8 cellular contexts compared by ENCODE assay signal in genomic region chr4:86595426-86595805, GRCh38. TPM values are rescaled to one million over a fixed set of nuclear protein-coding genes. Genes with fewer than 3 reads are reported as not detected.
A peak's percentile ranks its signal among the peaks of the same experiment; 100 is the strongest.
DNase-seq lines count a peak whose midpoint lies in the region; ATAC-seq and TF ChIP-seq lines count a peak whose summit lies in the region.

No MANE protein-coding gene starts in this region.

- ATAC-seq in WTC11: no peak

- TF ChIP-seq CTCF in WTC11 (IDR thresholded peaks at IDR 0.05) (no peak), glutamatergic neuron (IDR thresholded peaks at IDR 0.05; ENCODE audit: partially characterized antibody, unreplicated experiment) (no peak), sigmoid colon (IDR thresholded peaks at IDR 0.05) (no peak)

- no peak for TF ChIP-seq POLR2A in sigmoid colon (IDR thresholded peaks at IDR 0.05)

- H3K27me3 ChIP-seq in sigmoid colon: no peaks in the 10 kb centered on the region

- H3K27ac Mint-ChIP-seq in activated naive CD4-positive, alpha-beta T cell treated with anti-CD3 and anti-CD28 coated beads for 36 hours: no peak overlapping the region
- H3K27ac Mint-ChIP-seq in WTC11 (peak overlapping the region; percentile 94; the same call in 1 of the 2 replicates), glutamatergic neuron (ENCODE audit: unreplicated experiment) (peak overlapping the region; percentile 93)

- H3K4me3 ChIP-seq in sigmoid colon: peak overlapping the region; percentile 57 to 81 (median 74)

- peaks cover 48% of the 10 kb centered on the region for H3K27me3 Mint-ChIP-seq in activated naive CD4-positive, alpha-beta T cell treated with anti-CD3 and anti-CD28 coated beads for 36 hours (ENCODE audit: low read depth)
- H3K27me3 Mint-ChIP-seq in WTC11 (ENCODE audit: low read depth) (no peaks in the 10 kb centered on the region), glutamatergic neuron (ENCODE audit: unreplicated experiment) (peaks cover 4% of the 10 kb centered on the region)

- H3K36me3 ChIP-seq in sigmoid colon: no peaks in the 10 kb centered on the region

- CTCF ChIA-PET in activated naive CD4-positive, alpha-beta T cell treated with anti-CD3 and anti-CD28 coated beads for 36 hours (lab: Charles Lee): interaction anchor here (1.1 kb wide), 1 partner anchor 97 kb away, joined by 6 read pairs; no protein-coding TSS in a partner anchor
- CTCF ChIA-PET in WTC11 (lab: Charles Lee): interaction anchor here (0.5 to 3.2 kb wide), 2 partner anchors 21 to 99 kb away, joined by 3 to 16 read pairs; no protein-coding TSS in a partner anchor

- H3K9me3 Mint-ChIP-seq in activated naive CD4-positive, alpha-beta T cell treated with anti-CD3 and anti-CD28 coated beads for 36 hours: no peaks in the 10 kb centered on the region
- H3K9me3 Mint-ChIP-seq in WTC11: no peaks in the 10 kb centered on the region
- peaks cover 5% of the 10 kb centered on the region for H3K9me3 Mint-ChIP-seq in glutamatergic neuron (ENCODE audit: unreplicated experiment)

- H3K4me1 ChIP-seq in sigmoid colon: peaks cover 0 to 37% (median 12%) of the 10 kb centered on the region in 4 donors

- H3K27ac ChIP-seq in sigmoid colon: peak overlapping the region; percentile 77 to 90 (median 89)

- no peak for DNase-seq in activated naive CD4-positive, alpha-beta T cell treated with anti-CD3 and anti-CD28 coated beads for 36 hours
- DNase-seq in activated naive CD4-positive, alpha-beta T cell (lab: John Stamatoyannopoulos, UW): no peak
- DNase-seq in WTC11 (ENCODE audit: low spot score) (no peak), glutamatergic neuron (no peak), sigmoid colon (no peak), NCI-H128 (lab: John Stamatoyannopoulos, UW; ENCODE audit: unreplicated experiment) (no peak)
- no peak for DNase-seq in activated CD8-positive, alpha-beta memory T cell treated with anti-CD3 and anti-CD28 coated beads for 24 hours
- no peak for DNase-seq in activated CD4-positive, alpha-beta T cell treated with anti-CD3 and anti-CD28 coated beads for 48 hours

- POLR2A ChIA-PET in WTC11 (lab: Charles Lee): interaction anchor here (0.6 kb wide), 1 partner anchor 463 kb away, joined by 3 read pairs; no protein-coding TSS in a partner anchor

- TF ChIP-seq EP300 in sigmoid colon (IDR thresholded peaks at IDR 0.05): no peak

- peaks cover 14% of the 10 kb centered on the region for H3K4me1 Mint-ChIP-seq in activated naive CD4-positive, alpha-beta T cell treated with anti-CD3 and anti-CD28 coated beads for 36 hours (ENCODE audit: low read depth)
- H3K4me1 Mint-ChIP-seq in WTC11: peaks cover 42% of the 10 kb centered on the region
- H3K4me1 Mint-ChIP-seq in glutamatergic neuron (ENCODE audit: low read depth, unreplicated experiment): peaks cover 11% of the 10 kb centered on the region

- H3K4me3 Mint-ChIP-seq in activated naive CD4-positive, alpha-beta T cell treated with anti-CD3 and anti-CD28 coated beads for 36 hours: peak overlapping the region; percentile 69
- H3K4me3 Mint-ChIP-seq in WTC11 (peak overlapping the region; percentile 96), glutamatergic neuron (ENCODE audit: unreplicated experiment) (peak overlapping the region; percentile 92)

- no peaks in the 10 kb centered on the region for H3K9me3 ChIP-seq in sigmoid colon

- intact Hi-C loops in activated naive CD4-positive, alpha-beta T cell treated with anti-CD3 and anti-CD28 coated beads for 36 hours (cut with micrococcal nuclease): loop anchor here (2.0 to 5.0 kb wide), 2 partner anchors 98 to 297 kb away; partner anchors contain the start of gene C4orf36
- intact Hi-C loops in sigmoid colon (cut with DNase I): loop anchor here (10.0 kb wide), 1 partner anchor 1419 kb away; no protein-coding TSS in a partner anchor

- no peaks in the 10 kb centered on the region for H3K36me3 Mint-ChIP-seq in activated naive CD4-positive, alpha-beta T cell treated with anti-CD3 and anti-CD28 coated beads for 36 hours (ENCODE audit: low read depth)
- no peaks in the 10 kb centered on the region for H3K36me3 Mint-ChIP-seq in WTC11
- H3K36me3 Mint-ChIP-seq in glutamatergic neuron (ENCODE audit: unreplicated experiment): no peaks in the 10 kb centered on the region

- 6 to 14% methylated on average over 9 of the region's 9 CpGs for WGBS in sigmoid colon, 2 donors

TF ChIP-seq in WTC11, 78 proteins besides CTCF, POLR2A, EP300 and RAD21 (continues in another document):
- no peak for TF ChIP-seq SP1 (CRISPR knock-in tag; conservative IDR thresholded peaks at IDR 0.05)
- TF ChIP-seq ZBTB43 (CRISPR knock-in tag; IDR thresholded peaks at IDR 0.05): no peak
- no peak for TF ChIP-seq NFATC4 (CRISPR knock-in tag; IDR thresholded peaks at IDR 0.05)
- TF ChIP-seq NR1H2 (CRISPR knock-in tag; IDR thresholded peaks at IDR 0.05): no peak
- TF ChIP-seq CBFB (CRISPR knock-in tag; IDR thresholded peaks at IDR 0.05; ENCODE audit: low read depth): no peak
- TF ChIP-seq, protein P1, sequence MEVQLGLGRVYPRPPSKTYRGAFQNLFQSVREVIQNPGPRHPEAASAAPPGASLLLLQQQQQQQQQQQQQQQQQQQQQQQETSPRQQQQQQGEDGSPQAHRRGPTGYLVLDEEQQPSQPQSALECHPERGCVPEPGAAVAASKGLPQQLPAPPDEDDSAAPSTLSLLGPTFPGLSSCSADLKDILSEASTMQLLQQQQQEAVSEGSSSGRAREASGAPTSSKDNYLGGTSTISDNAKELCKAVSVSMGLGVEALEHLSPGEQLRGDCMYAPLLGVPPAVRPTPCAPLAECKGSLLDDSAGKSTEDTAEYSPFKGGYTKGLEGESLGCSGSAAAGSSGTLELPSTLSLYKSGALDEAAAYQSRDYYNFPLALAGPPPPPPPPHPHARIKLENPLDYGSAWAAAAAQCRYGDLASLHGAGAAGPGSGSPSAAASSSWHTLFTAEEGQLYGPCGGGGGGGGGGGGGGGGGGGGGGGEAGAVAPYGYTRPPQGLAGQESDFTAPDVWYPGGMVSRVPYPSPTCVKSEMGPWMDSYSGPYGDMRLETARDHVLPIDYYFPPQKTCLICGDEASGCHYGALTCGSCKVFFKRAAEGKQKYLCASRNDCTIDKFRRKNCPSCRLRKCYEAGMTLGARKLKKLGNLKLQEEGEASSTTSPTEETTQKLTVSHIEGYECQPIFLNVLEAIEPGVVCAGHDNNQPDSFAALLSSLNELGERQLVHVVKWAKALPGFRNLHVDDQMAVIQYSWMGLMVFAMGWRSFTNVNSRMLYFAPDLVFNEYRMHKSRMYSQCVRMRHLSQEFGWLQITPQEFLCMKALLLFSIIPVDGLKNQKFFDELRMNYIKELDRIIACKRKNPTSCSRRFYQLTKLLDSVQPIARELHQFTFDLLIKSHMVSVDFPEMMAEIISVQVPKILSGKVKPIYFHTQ (CRISPR knock-in tag; IDR thresholded peaks at IDR 0.05): no peak
- no peak for TF ChIP-seq ZNF281 (CRISPR knock-in tag; IDR thresholded peaks at IDR 0.05)

RNA-seq across cellular contexts. Expression of gene PTPN13, which starts 1.3 kb away (rescaled TPM):
- under 1 TPM in 1 of 2 experiments, not detected in 1; 0.17 TPM for total RNA-seq in activated naive CD4-positive, alpha-beta T cell treated with anti-CD3 and anti-CD28 coated beads for 36 hours
- total RNA-seq in WTC11 (2021) (42.5 to 49.7 TPM (median 44.0 TPM) in 3 replicates), glutamatergic neuron (ENCODE audit: unreplicated experiment) (44.1 TPM), sigmoid colon (10 to 100 TPM in 3 of 4 donors, 1 to 10 TPM in 1; 9.9 to 16.1 (median 12.5) TPM)
- 1 to 10 TPM in 2 of 3 donors, under 1 TPM in 1; 0.60 to 2.5 (median 1.2) TPM for polyA plus RNA-seq in sigmoid colon

Comparison
In these comparisons a context has a peak if more than half of its experiments do, and no peak if none do; other contexts are left out.
1. RNA of gene PTPN13, which starts 1.3 kb away (total RNA-seq): 42.5 to 49.7 TPM in WTC11, 44.1 TPM in glutamatergic neuron (single experiment) and 9.9 to 16.1 TPM in sigmoid colon; 0.17 TPM in activated naive CD4-positive, alpha-beta T cell treated with anti-CD3 and anti-CD28 coated beads for 36 hours; every median in the first group is over 4 times any median in the second.
2. Peak in every context shown above with its lines, with median percentiles within 50 percentile points of each other: H3K4me3 Mint-ChIP-seq.